In genomic region chr6:111662192-111662793, GRCh38 we compare ENCODE assay signal across 9 cellular contexts. TPM values are rescaled to one million over a fixed set of nuclear protein-coding genes. Genes with fewer than 3 reads are reported as not detected.
DNase-seq lines count a peak whose midpoint lies in the region; ATAC-seq and TF ChIP-seq lines count a peak whose summit lies in the region.
"Had no signal": no experiment of that assay in that cellular context is flagged by ENCODE, and none has a peak within 500 bp of the region (broad histone marks: within the 10 kb centered on the region; RNA-seq: fewer than 3 reads in every experiment).

No MANE protein-coding gene starts in this region.

- no peak overlapping the region for H3K4me3 ChIP-seq in heart left ventricle
- peak overlapping the region; percentile 22 for H3K4me3 ChIP-seq in ectodermal cell (ENCODE audit: insufficient read depth, low read depth, low read length)

- no peaks in the 10 kb centered on the region for H3K9me3 ChIP-seq in heart left ventricle
- H3K9me3 ChIP-seq in ectodermal cell (ENCODE audit: control insufficient read depth, low read length): no peaks in the 10 kb centered on the region

- H3K4me1 Mint-ChIP-seq in natural killer cell (peaks cover 28 to 31% of the 10 kb centered on the region in 2 donors), type B pancreatic cell (ENCODE audit: unreplicated experiment) (peaks cover 51% of the 10 kb centered on the region)

- H3K4me1 ChIP-seq in heart left ventricle (peaks cover 0 to 62% (median 45%) of the 10 kb centered on the region in 12 donors), ectodermal cell (ENCODE audit: control insufficient read depth, insufficient read depth, low read length) (peaks cover 37% of the 10 kb centered on the region)

- TF ChIP-seq POLR2A in heart left ventricle (IDR thresholded peaks at IDR 0.05): no peak

- TF ChIP-seq CTCF in heart left ventricle (IDR thresholded peaks at IDR 0.05) (no peak), natural killer cell (IDR thresholded peaks at IDR 0.05) (no peak), type B pancreatic cell (conservative IDR thresholded peaks at IDR 0.05) (no peak)

- H3K4me3 Mint-ChIP-seq in natural killer cell (no peak overlapping the region), type B pancreatic cell (peak overlapping the region; percentile 24)

- DNase-seq in heart left ventricle (no peak), Right ventricle myocardium superior (no peak), natural killer cell (no peak), type B pancreatic cell (ENCODE audit: extremely low spot score, unreplicated experiment) (no peak), cortex of kidney (lab: John Stamatoyannopoulos, UW) (no peak)
- DNase-seq: HCEC 1CT had no signal

- H3K36me3 Mint-ChIP-seq in natural killer cell (no peaks in the 10 kb centered on the region), type B pancreatic cell (peaks cover 26% of the 10 kb centered on the region)

- no peak for ATAC-seq in heart left ventricle
- no peak for ATAC-seq in Right ventricle myocardium superior (ENCODE audit: poor library complexity)
- no peak for ATAC-seq in natural killer cell
- ATAC-seq in GM19452 (IDR thresholded peaks at IDR 0.05; ENCODE audit: unreplicated experiment): no peak
- ATAC-seq in GM19463 (IDR thresholded peaks at IDR 0.05; ENCODE audit: unreplicated experiment): no peak

- 64 to 70% (median 66%) methylated on average over 8 of the region's 8 CpGs for WGBS in heart left ventricle, 4 donors
- WGBS in ectodermal cell, 2 experiments: 51 to 57% methylated on average over 7 to 8 of the region's 8 CpGs

- intact Hi-C loops in heart left ventricle (cut with DNase I): no loop called here
- intact Hi-C loops in Right ventricle myocardium superior (cut with DNase I): no loop called here
- intact Hi-C loops in natural killer cell (cut with micrococcal nuclease): no loop called here

- peak overlapping the region; percentile 70 to 82 for H3K27ac Mint-ChIP-seq in natural killer cell
- peak overlapping the region; percentile 20 for H3K27ac Mint-ChIP-seq in type B pancreatic cell

- H3K27me3 ChIP-seq in heart left ventricle (no peaks in the 10 kb centered on the region), ectodermal cell (ENCODE audit: control insufficient read depth, insufficient read depth, low read length, poor library complexity, severe bottlenecking) (no peaks in the 10 kb centered on the region)

- H3K27ac ChIP-seq in heart left ventricle (peak overlapping the region in 10 of 12 donors; percentile 33 to 82 (median 70)), ectodermal cell (ENCODE audit: insufficient read depth, low read depth, low read length, poor library complexity, severe bottlenecking) (no peak overlapping the region)

- H3K36me3 ChIP-seq in heart left ventricle: peaks cover 0 to 30% (median 14%) of the 10 kb centered on the region in 9 donors
- no peaks in the 10 kb centered on the region for H3K36me3 ChIP-seq in ectodermal cell (ENCODE audit: control insufficient read depth, insufficient read depth, low read length)

- H3K27me3 Mint-ChIP-seq in natural killer cell (ENCODE audit: low read depth in 2 of 2): no peaks in the 10 kb centered on the region
- H3K27me3 Mint-ChIP-seq in type B pancreatic cell: no peaks in the 10 kb centered on the region

- H3K9me3 Mint-ChIP-seq in natural killer cell (no peaks in the 10 kb centered on the region), type B pancreatic cell (no peaks in the 10 kb centered on the region)

RNA-seq across cellular contexts. Expression of gene TRAF3IP2, which starts 56.6 kb away (rescaled TPM):
- total RNA-seq in heart left ventricle: 10 to 100 TPM in 8 of 9 donors, 1 to 10 TPM in 1; 7.4 to 19.4 (median 12.9) TPM
- polyA plus RNA-seq in heart left ventricle: 10 to 100 TPM; 10.5 to 14.4 TPM
- total RNA-seq in Right ventricle myocardium superior: 10.0 TPM
- 1.4 TPM for polyA plus RNA-seq in ectodermal cell (2013, experiment 1 of 4)
- 1.6 TPM for polyA plus RNA-seq in ectodermal cell (2013, experiment 2 of 4)
- polyA plus RNA-seq in ectodermal cell (2013, experiment 3 of 4): 1.5 TPM
- 1.4 TPM for polyA plus RNA-seq in ectodermal cell (2013, experiment 4 of 4)
- 10 to 100 TPM in 1 of 3 donors, 1 to 10 TPM in 2; 9.8 to 14.7 (median 9.9) TPM for total RNA-seq in natural killer cell
- 26.3 and 47.8 TPM in 2 replicates for total RNA-seq in type B pancreatic cell (ENCODE audit: low replicate concordance)
